ENCODE assay signal across 1 cellular context in the genomic region with DNA sequence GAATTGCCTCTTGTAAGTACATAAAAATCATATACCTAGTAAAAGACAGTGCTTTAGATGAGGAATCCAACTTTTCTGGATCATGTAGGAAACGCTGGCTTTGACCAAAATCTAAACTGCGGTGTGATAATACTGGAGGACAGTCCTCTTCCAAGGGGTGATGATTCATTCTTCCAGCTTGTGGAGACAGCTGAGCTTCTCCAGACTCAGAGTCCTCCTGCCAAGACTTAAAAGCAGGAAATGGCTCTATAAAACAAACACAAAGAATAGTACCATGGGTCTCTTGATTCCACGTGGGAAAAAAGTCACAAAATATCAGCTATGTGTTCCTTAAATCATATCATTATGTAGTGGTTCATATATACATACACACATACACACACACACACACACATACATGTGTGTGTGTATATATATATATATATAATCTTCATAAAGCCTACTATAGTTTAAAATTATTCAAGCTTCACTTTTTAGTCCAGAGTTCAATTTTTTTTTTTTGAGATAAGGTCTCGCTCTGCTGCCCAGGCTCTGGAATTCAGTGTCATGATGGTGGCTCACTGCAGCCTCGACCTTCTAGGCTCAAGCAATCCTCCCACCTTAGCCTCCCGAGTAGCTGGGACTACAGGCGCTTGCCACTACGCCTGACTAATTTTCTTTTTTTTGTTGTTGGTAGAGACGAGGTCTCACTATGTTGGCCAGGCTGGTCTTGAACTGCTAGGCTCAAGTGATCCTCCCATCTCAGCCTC.
TF ChIP-seq lines count a peak whose summit lies in the region.

No MANE protein-coding gene starts in this region.

TF ChIP-seq in IMR-90, 13 proteins besides CTCF, POLR2A, EP300 and RAD21:
- TF ChIP-seq MXI1 (IDR thresholded peaks at IDR 0.05; ENCODE audit: borderline replicate concordance, low read depth, low read length) = peak; percentile 54; the same call in 1 of the 2 replicates
- no peak for TF ChIP-seq ELK1 (IDR thresholded peaks at IDR 0.05; ENCODE audit: borderline replicate concordance, low read depth, low read length)
- TF ChIP-seq MAFK (IDR thresholded peaks at IDR 0.05; ENCODE audit: low read depth, low read length) = no peak
- TF ChIP-seq BHLHE40 (IDR thresholded peaks at IDR 0.05; ENCODE audit: low read depth, low read length) = no peak
- TF ChIP-seq CHD1 (IDR thresholded peaks at IDR 0.05; ENCODE audit: low read depth, low read length) = no peak
- no peak for TF ChIP-seq RFX5 (IDR thresholded peaks at IDR 0.05; ENCODE audit: low read depth, low read length)
- TF ChIP-seq RCOR1 (IDR thresholded peaks at IDR 0.05; ENCODE audit: insufficient replicate concordance, low read length) = no peak
- no peak for TF ChIP-seq NFE2L2 (IDR thresholded peaks at IDR 0.05; ENCODE audit: low read depth, low read length)
- no peak for TF ChIP-seq SMC3 (IDR thresholded peaks at IDR 0.05; ENCODE audit: low read depth, low read length)
- TF ChIP-seq FOS (IDR thresholded peaks at IDR 0.05; ENCODE audit: low read depth, low read length) = peak; percentile 53; the same call in 1 of the 2 replicates
- no peak for TF ChIP-seq MAZ (IDR thresholded peaks at IDR 0.05; ENCODE audit: borderline replicate concordance, low read depth, low read length)
- no peak for TF ChIP-seq CEBPB (IDR thresholded peaks at IDR 0.05; ENCODE audit: low read depth, low read length)
TF ChIP-seq in IMR-90: peak in this region for 2.
